In the genomic region with DNA sequence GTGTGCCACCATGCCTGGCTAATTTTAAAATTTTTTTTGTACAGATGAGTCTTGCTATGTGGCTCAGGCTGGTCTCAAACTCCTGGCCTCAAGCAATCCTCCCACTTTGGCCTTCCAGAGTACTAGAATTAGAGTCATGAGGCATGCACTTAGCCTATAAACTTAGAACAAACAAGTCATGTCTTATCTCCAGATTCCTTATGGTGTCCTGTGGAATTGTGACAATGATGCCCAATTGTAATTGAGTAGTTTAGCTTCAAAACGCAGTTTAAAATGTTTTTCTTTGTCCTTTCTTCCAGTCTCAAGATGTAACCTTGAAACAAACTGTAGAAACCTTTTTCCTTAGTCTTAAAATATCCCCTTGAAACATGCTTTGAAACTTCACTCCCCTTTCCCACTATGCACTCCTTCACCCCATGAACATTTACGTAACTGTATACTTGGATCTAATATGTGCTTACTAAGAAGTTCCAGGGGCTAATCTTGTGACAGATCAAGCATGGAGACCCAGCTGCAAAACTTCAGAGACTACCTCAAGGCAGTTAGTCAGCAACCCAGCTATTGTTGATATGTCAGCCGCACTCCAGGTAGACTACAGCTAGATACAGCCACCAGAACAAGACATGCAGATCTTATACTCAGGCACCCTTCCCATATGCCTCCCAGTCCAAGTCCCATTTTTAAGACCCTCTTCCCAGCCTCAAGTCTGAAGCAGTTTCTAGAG, we compare ENCODE assay signal across 30 cellular contexts.
"Had no signal": no experiment of that assay in that cellular context is flagged by ENCODE, and none has a peak within 500 bp of the region (broad histone marks: within the 10 kb centered on the region; RNA-seq: fewer than 3 reads in every experiment).

No MANE protein-coding gene starts in this region.

- DNase-seq: activated CD4-positive, alpha-beta memory T cell treated with anti-CD3 and anti-CD28 coated beads for 36 hours; activated CD4-positive, alpha-beta T cell treated with anti-CD3 and anti-CD28 coated beads for 1 hour; activated CD4-positive, alpha-beta T cell treated with anti-CD3 and anti-CD28 coated beads, Interleukin-2, amount 10 ng/mL, durations not matched to agents 7 days and 5 days; activated CD8-positive, alpha-beta memory T cell treated with anti-CD3 and anti-CD28 coated beads for 24 hours; activated gamma-delta T cell; activated naive CD4-positive, alpha-beta T cell treated with anti-CD3 and anti-CD28 coated beads for 36 hours; activated T-cell treated with anti-CD3 and anti-CD28 coated beads for 4 hours; activated T-cell treated with anti-CD3 and anti-CD28 coated beads, Interleukin-2, amount 50 U/mL, for 48 hours; amygdala; brain microvascular endothelial cell; IMR-90; KG1; NCI-H1092; NCI-H1417; NCI-H2029; NCI-H2107; NCI-H2171 treated with DMSO at 0.1 percent for 48 hours; NCI-H345; NCI-H510A; NCI-H69; SHP77 had no signal

- H3K4me3 Mint-ChIP-seq: activated CD4-positive, alpha-beta memory T cell treated with anti-CD3 and anti-CD28 coated beads for 36 hours; activated CD4-positive, alpha-beta T cell treated with anti-CD3 and anti-CD28 coated beads, Interleukin-2, amount 10 ng/mL, durations not matched to agents 7 days and 5 days; activated naive CD4-positive, alpha-beta T cell treated with anti-CD3 and anti-CD28 coated beads for 36 hours; activated naive CD8-positive, alpha-beta T cell; activated T-helper 17 cell treated with anti-CD3 and anti-CD28 coated beads, Interleukin-2, amount 50 U/mL, for 72 hours; T-helper 1 cell treated with Interleukin-12 subunit alpha and Interleukin-12 subunit beta and Interleukin-4 antibody, amounts not matched to agents 30 μg/mL and 1 μg/mL, for 36 hours; WTC11 had no signal

- H3K27me3 ChIP-seq: brain microvascular endothelial cell, cardiac muscle cell, SJSA1 had no signal

- FAIRE-seq: astrocyte, RCC 7860 had no signal

- H3K9me3 ChIP-seq: SJSA1 had no signal

- H3K27me3 Mint-ChIP-seq: activated CD4-positive, alpha-beta memory T cell treated with anti-CD3 and anti-CD28 coated beads for 36 hours; activated CD4-positive, alpha-beta T cell treated with anti-CD3 and anti-CD28 coated beads, Interleukin-2, amount 10 ng/mL, durations not matched to agents 7 days and 5 days; activated naive CD8-positive, alpha-beta T cell; activated T-helper 17 cell treated with anti-CD3 and anti-CD28 coated beads, Interleukin-2, amount 50 U/mL, for 72 hours had no signal

- H3K36me3 ChIP-seq: brain microvascular endothelial cell, cardiac muscle cell, SJSA1 had no signal

- H3K36me3 Mint-ChIP-seq: WTC11 had no signal

- H3K9me3 Mint-ChIP-seq: activated CD4-positive, alpha-beta memory T cell treated with anti-CD3 and anti-CD28 coated beads for 36 hours; activated naive CD4-positive, alpha-beta T cell treated with anti-CD3 and anti-CD28 coated beads for 36 hours; activated T-helper 17 cell treated with anti-CD3 and anti-CD28 coated beads, Interleukin-2, amount 50 U/mL, for 72 hours; WTC11 had no signal

- H3K4me1 ChIP-seq: SJSA1 had no signal

- H3K27ac ChIP-seq: brain microvascular endothelial cell, cardiac muscle cell, SJSA1 had no signal

- H3K27ac Mint-ChIP-seq: activated CD4-positive, alpha-beta memory T cell treated with anti-CD3 and anti-CD28 coated beads for 36 hours; activated CD4-positive, alpha-beta T cell treated with anti-CD3 and anti-CD28 coated beads, Interleukin-2, amount 10 ng/mL, durations not matched to agents 7 days and 5 days; activated naive CD4-positive, alpha-beta T cell treated with anti-CD3 and anti-CD28 coated beads for 36 hours; activated naive CD8-positive, alpha-beta T cell; activated T-helper 17 cell treated with anti-CD3 and anti-CD28 coated beads, Interleukin-2, amount 50 U/mL, for 72 hours; T-helper 1 cell treated with Interleukin-12 subunit alpha and Interleukin-12 subunit beta and Interleukin-4 antibody, amounts not matched to agents 30 μg/mL and 1 μg/mL, for 36 hours; WTC11 had no signal

- H3K4me3 ChIP-seq: cardiac muscle cell, SJSA1 had no signal

- ATAC-seq: activated T-helper 17 cell treated with anti-CD3 and anti-CD28 coated beads, Interleukin-2, amount 50 U/mL, for 72 hours; SK-N-SH treated with all-trans-retinoic acid at 6 μM for 48 hours; WTC11 had no signal
